Comparison of ENCODE assay signal across 22 cellular contexts in the genomic region with DNA sequence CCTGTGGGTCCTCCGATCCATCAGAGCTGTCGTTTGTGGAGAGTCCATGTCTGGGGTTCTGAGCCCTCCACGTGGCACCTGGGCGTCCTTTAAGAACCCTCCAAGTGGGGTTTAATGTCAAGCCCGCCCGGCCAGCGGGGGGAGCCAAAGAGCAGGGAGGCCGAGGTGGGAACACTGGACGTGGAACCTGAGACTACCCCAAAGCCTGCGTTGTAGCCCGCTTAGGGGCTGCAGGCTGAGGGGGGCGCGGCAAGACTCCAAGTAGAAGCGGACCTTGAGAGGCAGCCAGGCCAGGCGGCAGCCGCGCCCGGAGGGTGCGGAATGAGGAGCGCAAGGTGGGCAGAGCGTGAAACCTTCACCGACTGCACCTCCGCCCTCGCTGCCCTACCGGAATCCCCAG.
A peak's percentile ranks its signal among the peaks of the same experiment; 100 is the strongest.
DNase-seq lines count a peak whose midpoint lies in the region; ATAC-seq, FAIRE-seq and TF ChIP-seq lines count a peak whose summit lies in the region.
"Had no signal": no experiment of that assay in that cellular context is flagged by ENCODE, and none has a peak within 500 bp of the region (broad histone marks: within the 10 kb centered on the region; RNA-seq: fewer than 3 reads in every experiment).

No MANE protein-coding gene starts in this region.

- H3K9me3 Mint-ChIP-seq in progenitor cell of endocrine pancreas (ENCODE audit: low read depth) = peaks cover 4% of the 10 kb centered on the region
- H3K9me3 Mint-ChIP-seq: activated T-helper 2 cell treated with anti-CD3 and anti-CD28 coated beads, Interferon-gamma antibody, Interleukin-2, Interleukin-4, amounts not matched to agents 10 μg/mL and 5 μg/mL and 100 μg/mL, durations not matched to agents 14 hours and 24 hours and 36 hours had no signal

- ATAC-seq in K562 (peak; percentile 91), GM18868 (IDR thresholded peaks at IDR 0.05; ENCODE audit: unreplicated experiment) (no peak)
- ATAC-seq: A549, GM12878, right cardiac atrium had no signal

- TF ChIP-seq RAD21 in K562 (CRISPR knock-in tag; conservative IDR thresholded peaks at IDR 0.05 in 1 of 2, IDR thresholded peaks at IDR 0.05 in 1 of 2) = peak in 1 of 2 experiments; percentile 23; a peak in 1 of 4 replicates

- H3K4me3 Mint-ChIP-seq in progenitor cell of endocrine pancreas (ENCODE audit: low read depth) = no peak overlapping the region

- H3K4me3 ChIP-seq in HFF-Myc (replicated peaks; ENCODE audit: low read depth, low read length) (no peak overlapping the region), K562 (no peak overlapping the region), foreskin fibroblast (ENCODE audit: low read depth in 1 of 2, low read length in 2 of 2) (no peak overlapping the region), GM23248 (no peak overlapping the region)
- H3K4me3 ChIP-seq: A549, coronary artery, GM12878, transverse colon had no signal

- no peak overlapping the region for H3K27ac Mint-ChIP-seq in progenitor cell of endocrine pancreas
- H3K27ac Mint-ChIP-seq: activated T-helper 2 cell treated with anti-CD3 and anti-CD28 coated beads, Interferon-gamma antibody, Interleukin-2, Interleukin-4, amounts not matched to agents 10 μg/mL and 5 μg/mL and 100 μg/mL, durations not matched to agents 14 hours and 24 hours and 36 hours had no signal

- no peaks in the 10 kb centered on the region for H3K36me3 ChIP-seq in K562 (ENCODE audit: control insufficient read depth, insufficient read depth, low read length)
- no peaks in the 10 kb centered on the region for H3K36me3 ChIP-seq in GM23248 (ENCODE audit: low read depth)
- H3K36me3 ChIP-seq: neutrophil, transverse colon had no signal

- DNase-seq in activated CD4-positive, alpha-beta T cell treated with anti-CD3 and anti-CD28 coated beads, Interleukin-2, amount 50 U/mL, for 48 hours = peak; percentile 18 to 22
- no peak for DNase-seq in activated CD4-positive, alpha-beta T cell treated with anti-CD3 and anti-CD28 coated beads, Interleukin-2, amount 50 U/mL, for 4 hours
- DNase-seq in HFF-Myc (ENCODE audit: extremely low read depth, low read depth) = no peak
- DNase-seq in K562 (ENCODE audit: extremely low read depth in 1 of 4, low spot score in 3 of 4) = peak; percentile 33 to 39 (median 37)
- peak; percentile 11 for DNase-seq in progenitor cell of endocrine pancreas (ENCODE audit: low spot score, unreplicated experiment)
- DNase-seq in foreskin fibroblast = no peak
- DNase-seq in GM23248 = no peak
- DNase-seq: activated CD4-positive, alpha-beta T cell treated with anti-CD3 and anti-CD28 coated beads for 1 hour; IMR-90; NCI-H1048; NCI-H2171; T-helper 1 cell; transverse colon had no signal

- H3K9me3 ChIP-seq in K562 (replicated peaks; ENCODE audit: control insufficient read depth, insufficient read depth, low read depth, low read length) (no peaks in the 10 kb centered on the region), GM23248 (ENCODE audit: low read depth) (no peaks in the 10 kb centered on the region)
- H3K9me3 ChIP-seq: A549, neutrophil, transverse colon had no signal

- peaks cover 3% of the 10 kb centered on the region for H3K4me1 Mint-ChIP-seq in progenitor cell of endocrine pancreas (ENCODE audit: low read depth)

- no peak for FAIRE-seq in K562 (lab: Jason Lieb, UNC)
- FAIRE-seq: A549, GM12878, islet of Langerhans had no signal

- TF ChIP-seq POLR2A in K562 (conservative IDR thresholded peaks at IDR 0.05) = no peak

- TF ChIP-seq EP300 in K562 (IDR thresholded peaks at IDR 0.05; ENCODE audit: low read length) = no peak

- BruUV-seq in K562 (replicated peaks; lab: Mats Ljungman, UMichigan) = no TSS peak

- intact Hi-C loops in K562 (cut with micrococcal nuclease) = no loop called here

- POLR2A ChIA-PET in K562 (lab: Yijun Ruan, JAX) = no interaction called here

- no peaks in the 10 kb centered on the region for H3K27me3 Mint-ChIP-seq in progenitor cell of endocrine pancreas

- peak; percentile 10 for TF ChIP-seq CTCF in HFF-Myc (IDR thresholded peaks at IDR 0.05; ENCODE audit: low read depth, low read length, missing control alignments)
- TF ChIP-seq CTCF in K562 (IDR thresholded peaks at IDR 0.05 in 2 of 3, conservative IDR thresholded peaks at IDR 0.05 in 1 of 3; ENCODE audit: insufficient read depth in 2 of 3, low read depth in 1 of 3, low read length in 3 of 3) = peak; percentile 47 to 61 (median 58); a peak in 5 of 6 replicates
- TF ChIP-seq CTCF in progenitor cell of endocrine pancreas (IDR thresholded peaks at IDR 0.05; ENCODE audit: unreplicated experiment) = no peak
- no peak for TF ChIP-seq CTCF in foreskin fibroblast (IDR thresholded peaks at IDR 0.05; ENCODE audit: low read depth, low read length)

- H3K4me2 ChIP-seq in K562 (ENCODE audit: insufficient read depth, low read length) (no peak overlapping the region), GM23248 (ENCODE audit: unreplicated experiment) (no peak overlapping the region)
- H3K4me2 ChIP-seq: A549 had no signal

- H4K20me1 ChIP-seq in K562 (replicated peaks; ENCODE audit: control insufficient read depth, insufficient read depth, low read length) (no peaks in the 10 kb centered on the region), GM23248 (ENCODE audit: insufficient read depth) (no peaks in the 10 kb centered on the region)

- WGBS in K562 (ENCODE audit: insufficient coverage, low coverage, missing lambda C conversion rate) = 22% methylated on average over 13 of the region's 25 CpGs
- 79 to 81% methylated on average over 23 to 25 of the region's 25 CpGs for WGBS in GM23248 (ENCODE audit: low coverage in 1 of 2, low lambda C conversion rate in 2 of 2, missing lambda C conversion rate in 2 of 2), 2 experiments

- H3K79me2 ChIP-seq in K562 (ENCODE audit: control insufficient read depth, insufficient read depth, low read length) (no peaks in the 10 kb centered on the region), GM23248 (ENCODE audit: insufficient read depth) (no peaks in the 10 kb centered on the region)

- CTCF ChIA-PET in K562 (lab: Yijun Ruan, JAX; ENCODE audit: low intra/inter-chr PET ratio) = no interaction called here

- no peaks in the 10 kb centered on the region for H3K36me3 Mint-ChIP-seq in progenitor cell of endocrine pancreas (ENCODE audit: insufficient read depth)

- H3K4me1 ChIP-seq in K562 (replicated peaks in 1 of 2; ENCODE audit: control insufficient read depth in 2 of 2, insufficient read depth in 2 of 2, low read length in 2 of 2) = peaks cover 0 to 7% of the 10 kb centered on the region in 2 experiments; a peak in 1 of 5 replicates
- no peaks in the 10 kb centered on the region for H3K4me1 ChIP-seq in GM23248 (ENCODE audit: insufficient read depth)
- H3K4me1 ChIP-seq: A549, transverse colon had no signal

- H3K9me2 ChIP-seq in GM23248 (ENCODE audit: insufficient read depth) = no peaks in the 10 kb centered on the region

- no peaks in the 10 kb centered on the region for H3K9me1 ChIP-seq in K562 (ENCODE audit: control insufficient read depth, insufficient read depth, low read length)

- H3K9ac ChIP-seq in K562 (ENCODE audit: insufficient read depth in 1 of 2, low read depth in 2 of 2, low read length in 2 of 2) = no peak overlapping the region
- H3K9ac ChIP-seq in GM23248 = no peak overlapping the region

- no peaks in the 10 kb centered on the region for H3F3A ChIP-seq in GM23248 (ENCODE audit: insufficient read depth)

- H3K27ac ChIP-seq in K562 (ENCODE audit: extremely low read depth, low read depth, low read length) = no peak overlapping the region
- no peak overlapping the region for H3K27ac ChIP-seq in GM23248
- H3K27ac ChIP-seq: A549, coronary artery, epithelial cell of prostate, neutrophil, transverse colon had no signal

- peak overlapping the region; percentile 59; the same call in 1 of the 2 replicates for H2AFZ ChIP-seq in K562 (ENCODE audit: low read depth, low read length)
- H2AFZ ChIP-seq in GM23248 = no peak overlapping the region

- in situ Hi-C loops in K562 (cut with MboI) = no loop called here
- in situ Hi-C loops in GM23248 (cut with MboI) = no loop called here

- H3K27me3 ChIP-seq in K562 (ENCODE audit: control insufficient read depth in 2 of 2, insufficient read depth in 2 of 2, low read length in 2 of 2) (peaks cover 0 to 4% of the 10 kb centered on the region in 2 experiments; a peak in 1 of 5 replicates), GM23248 (replicated peaks; ENCODE audit: insufficient read depth) (peaks cover 18% of the 10 kb centered on the region; the same call in 1 of the 2 replicates)
- H3K27me3 ChIP-seq: neutrophil, transverse colon had no signal

TF ChIP-seq in K562, 482 proteins besides CTCF, POLR2A, EP300 and RAD21 (continues in another document):
- no peak for TF ChIP-seq BRD4 (IDR thresholded peaks at IDR 0.05)
- peak in 1 of 2 experiments; percentile 51 for TF ChIP-seq E2F6 (IDR thresholded peaks at IDR 0.05; ENCODE audit: borderline replicate concordance in 1 of 2, extremely low read depth in 1 of 2, insufficient read depth in 1 of 2, insufficient read length in 1 of 2, low read depth in 1 of 2, low read length in 1 of 2, poor library complexity in 1 of 2, severe bottlenecking in 1 of 2)
- TF ChIP-seq DNMT1 (IDR thresholded peaks at IDR 0.05) = no peak
- no peak for TF ChIP-seq HOXB6 (CRISPR knock-in tag; IDR thresholded peaks at IDR 0.05; ENCODE audit: borderline replicate concordance)
- TF ChIP-seq PURB (CRISPR knock-in tag; IDR thresholded peaks at IDR 0.05; ENCODE audit: low read depth) = no peak
- TF ChIP-seq DEAF1 (CRISPR knock-in tag; IDR thresholded peaks at IDR 0.05) = no peak
- no peak for TF ChIP-seq SMAD3 (CRISPR knock-in tag; conservative IDR thresholded peaks at IDR 0.05)
- no peak for TF ChIP-seq POLR2B (IDR thresholded peaks at IDR 0.05; ENCODE audit: low read depth, partially characterized antibody)
- TF ChIP-seq ESRRB (CRISPR knock-in tag; IDR thresholded peaks at IDR 0.05; ENCODE audit: borderline replicate concordance) = no peak

Comparison
In these comparisons a context has a peak if more than half of its experiments do, and no peak if none do; other contexts are left out.
1. DNase-seq: peak in activated CD4-positive, alpha-beta T cell treated with anti-CD3 and anti-CD28 coated beads, Interleukin-2, amount 50 U/mL, for 48 hours (2 of 2), K562 (4 of 4) and progenitor cell of endocrine pancreas (single experiment); none in activated CD4-positive, alpha-beta T cell treated with anti-CD3 and anti-CD28 coated beads, Interleukin-2, amount 50 U/mL, for 4 hours (0 of 2), HFF-Myc (single experiment), foreskin fibroblast (0 of 2) and GM23248 (single experiment).
2. CTCF ChIP-seq: peak in HFF-Myc (single experiment) and K562 (3 of 3); none in progenitor cell of endocrine pancreas (single experiment) and foreskin fibroblast (single experiment).